11 cellular contexts compared by ENCODE assay signal in the genomic region with DNA sequence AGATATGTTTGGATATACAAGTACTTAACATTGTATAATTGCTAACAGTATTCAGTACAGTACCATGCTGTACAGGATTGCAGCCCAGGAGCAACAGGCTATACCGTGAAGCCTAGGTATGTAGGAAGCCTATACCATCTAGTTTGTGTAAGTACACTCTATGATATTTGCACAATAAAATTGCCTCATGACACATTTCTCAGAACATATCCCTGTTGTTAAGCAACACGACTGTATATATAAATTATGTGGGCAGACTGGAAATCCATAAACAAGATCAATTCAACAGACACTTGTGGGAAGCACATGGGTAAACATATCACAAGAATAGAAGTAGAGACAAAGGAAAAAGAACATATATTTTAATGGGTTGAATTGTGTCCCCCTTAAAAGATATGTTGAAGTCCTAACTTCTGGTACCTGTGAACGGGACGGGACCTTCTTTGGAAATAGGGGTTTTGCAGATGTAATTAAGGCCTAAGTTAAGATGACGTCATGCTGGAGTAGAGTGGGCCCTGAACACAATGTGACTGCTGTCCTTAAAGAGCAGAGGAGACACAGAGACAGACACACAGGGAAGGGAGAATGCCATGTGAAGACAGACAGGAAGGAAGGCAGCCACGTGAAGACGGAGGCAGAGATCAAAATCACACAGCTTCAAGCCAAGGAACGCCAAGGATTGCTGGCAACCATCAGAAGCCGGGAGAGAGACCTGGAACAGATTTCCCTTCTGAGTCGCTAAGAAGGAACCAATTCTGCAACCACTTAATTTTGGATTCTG.
DNase-seq lines count a peak whose midpoint lies in the region; ATAC-seq, FAIRE-seq and TF ChIP-seq lines count a peak whose summit lies in the region.
"Had no signal": no experiment of that assay in that cellular context is flagged by ENCODE, and none has a peak within 500 bp of the region (broad histone marks: within the 10 kb centered on the region; RNA-seq: fewer than 3 reads in every experiment).

No MANE protein-coding gene starts in this region.

- H3K56ac ChIP-seq in IMR-90 (ENCODE audit: extremely low read depth, insufficient read depth, low read length) = no peak overlapping the region

- H3K4ac ChIP-seq in IMR-90 (ENCODE audit: low read depth, low read length) = peak overlapping the region; percentile 32

- H3K27ac ChIP-seq in CD8-positive, alpha-beta T cell (ENCODE audit: low read depth, low read length) = no peak overlapping the region
- H3K27ac ChIP-seq in IMR-90 (ENCODE audit: insufficient read depth, low read length) (peak overlapping the region; percentile 32; the same call in 1 of the 2 replicates), endodermal cell (ENCODE audit: low read depth, low read length) (peak overlapping the region; percentile 66), osteoblast (ENCODE audit: low read depth, low read length) (peak overlapping the region; percentile 42)
- H3K27ac ChIP-seq: neural progenitor cell had no signal

- no peaks in the 10 kb centered on the region for H3K9me3 ChIP-seq in CD8-positive, alpha-beta T cell (ENCODE audit: low read length)
- H3K9me3 ChIP-seq in IMR-90 (ENCODE audit: control insufficient read depth, insufficient read depth, low read length) = no peaks in the 10 kb centered on the region
- H3K9me3 ChIP-seq in endodermal cell (ENCODE audit: control insufficient read depth, low read length) = no peaks in the 10 kb centered on the region
- no peaks in the 10 kb centered on the region for H3K9me3 ChIP-seq in osteoblast (ENCODE audit: low read depth, low read length)
- no peaks in the 10 kb centered on the region for H3K9me3 ChIP-seq in BE2C

- peak overlapping the region; percentile 77 for H3K23ac ChIP-seq in IMR-90 (ENCODE audit: low read depth, low read length)

- CTCF ChIA-PET in CD8-positive, alpha-beta T cell (lab: Charles Lee) = no interaction called here
- CTCF ChIA-PET in IMR-90 (lab: Yijun Ruan, JAX) = no interaction called here

- H3K9me1 ChIP-seq in IMR-90 (ENCODE audit: insufficient read depth, low read length) = peaks cover 3% of the 10 kb centered on the region

- H4K91ac ChIP-seq in IMR-90 (ENCODE audit: insufficient read depth, low read depth, low read length) = peak overlapping the region; percentile 43; the same call in 1 of the 2 replicates

- intact Hi-C loops in CD8-positive, alpha-beta T cell (cut with DNase I, micrococcal nuclease) = no loop called here
- intact Hi-C loops in IMR-90 (cut with micrococcal nuclease) = no loop called here

- no peak for TF ChIP-seq POLR2A in IMR-90 (IDR thresholded peaks at IDR 0.05; ENCODE audit: low read depth, low read length)

- no peak overlapping the region for H2BK20ac ChIP-seq in IMR-90 (ENCODE audit: low read depth, low read length)

- peak overlapping the region; percentile 55; the same call in 1 of the 2 replicates for H4K5ac ChIP-seq in IMR-90 (ENCODE audit: low read depth, low read length)

- H2AK9ac ChIP-seq in IMR-90 (replicated peaks; ENCODE audit: low read depth, low read length, poor library complexity) = no peak overlapping the region

- no peaks in the 10 kb centered on the region for H3K27me3 Mint-ChIP-seq in CD8-positive, alpha-beta T cell (ENCODE audit: low read depth)
- H3K27me3 Mint-ChIP-seq in endodermal cell (ENCODE audit: insufficient read depth) = no peaks in the 10 kb centered on the region

- no peaks in the 10 kb centered on the region for H3K36me3 ChIP-seq in CD8-positive, alpha-beta T cell (ENCODE audit: insufficient read depth, low read length)
- H3K36me3 ChIP-seq in IMR-90 (ENCODE audit: control insufficient read depth, insufficient read depth, low read length) = no peaks in the 10 kb centered on the region
- H3K36me3 ChIP-seq in endodermal cell (ENCODE audit: control insufficient read depth, insufficient read depth, low read length) = no peaks in the 10 kb centered on the region
- H3K36me3 ChIP-seq in osteoblast (ENCODE audit: insufficient read depth, low read length) = no peaks in the 10 kb centered on the region
- no peaks in the 10 kb centered on the region for H3K36me3 ChIP-seq in BE2C

- H3K27ac Mint-ChIP-seq in CD8-positive, alpha-beta T cell = peak overlapping the region; percentile 39
- H3K27ac Mint-ChIP-seq in endodermal cell = peak overlapping the region; percentile 22
- H3K27ac Mint-ChIP-seq: neural progenitor cell had no signal

- H3K79me2 ChIP-seq in osteoblast (ENCODE audit: insufficient read depth, low read length) = no peaks in the 10 kb centered on the region

- H3K79me1 ChIP-seq in IMR-90 (ENCODE audit: low read depth in 1 of 2, low read length in 2 of 2) = peaks cover 0 to 3% of the 10 kb centered on the region in 2 experiments; a peak in 1 of 4 replicates

- dilution Hi-C loops in IMR-90 (cut with HindIII; ENCODE audit: low sequenced_read_pairs, unreplicated experiment) = no loop called here

- ATAC-seq in CD8-positive, alpha-beta T cell = no peak
- ATAC-seq in IMR-90 (ENCODE audit: low read depth) = peak; percentile 64
- no peak for ATAC-seq in HG03354 (IDR thresholded peaks at IDR 0.05; ENCODE audit: poor library complexity, severe bottlenecking, unreplicated experiment)

- H3K9ac ChIP-seq in IMR-90 (ENCODE audit: low read depth, low read length) (no peak overlapping the region), endodermal cell (ENCODE audit: extremely low read depth, low read length, poor library complexity, severe bottlenecking) (no peak overlapping the region)
- H3K9ac ChIP-seq: neural progenitor cell had no signal

- H2BK15ac ChIP-seq in IMR-90 (ENCODE audit: low read depth, low read length) = 0 out of 3 replicates have a peak overlapping the region, but pooled peaks have one; percentile 45

- POLR2A ChIA-PET in CD8-positive, alpha-beta T cell (lab: Charles Lee) = no interaction called here
- POLR2A ChIA-PET in IMR-90 (lab: Charles Lee; ENCODE audit: unreplicated experiment) = no interaction called here

- H3K14ac ChIP-seq in IMR-90 (replicated peaks; ENCODE audit: low read depth, low read length) = no peak overlapping the region

- no peak for FAIRE-seq in D721Med (lab: Jason Lieb, UNC)

- 59% methylated on average over 4 of the region's 10 CpGs; no CpG with 5 or more reads in 1 of the 2 experiments for WGBS in IMR-90 (ENCODE audit: extremely low coverage in 2 of 2, insufficient read length in 1 of 2), 2 experiments
- WGBS in endodermal cell (ENCODE audit: insufficient coverage in 1 of 2, insufficient read length in 1 of 2), 2 experiments = 87 to 89% methylated on average over 9 to 10 of the region's 10 CpGs

- H3K4me2 ChIP-seq in IMR-90 (ENCODE audit: low read depth, low read length) (peak overlapping the region; percentile 34), osteoblast (ENCODE audit: insufficient read depth, low read length) (peak overlapping the region; percentile 52)
- H3K4me2 ChIP-seq: neural progenitor cell had no signal

- DNase-seq in CD8-positive, alpha-beta T cell = no peak
- DNase-seq in IMR-90 = peak; percentile 47
- DNase-seq in endodermal cell = no peak
- no peak for DNase-seq in osteoblast (ENCODE audit: insufficient read length, low spot score, missing footprints)
- no peak for DNase-seq in D721Med (ENCODE audit: insufficient read length, low spot score)
- DNase-seq in NCI-H1417 treated with DMSO at 0.1 percent for 48 hours (lab: John Stamatoyannopoulos, UW) = no peak
- DNase-seq in BE2C = no peak
- DNase-seq: activated CD8-positive, alpha-beta memory T cell treated with anti-CD3 and anti-CD28 coated beads, Interleukin-2, amount 50 U/mL, for 4 hours; cerebellar nuclear complex had no signal

- no peaks in the 10 kb centered on the region for H3K4me1 ChIP-seq in CD8-positive, alpha-beta T cell (ENCODE audit: insufficient read depth, low read length)
- H3K4me1 ChIP-seq in IMR-90 (ENCODE audit: control insufficient read depth, insufficient read depth, low read length) = peaks cover 4% of the 10 kb centered on the region
- no peaks in the 10 kb centered on the region for H3K4me1 ChIP-seq in endodermal cell (ENCODE audit: control insufficient read depth, insufficient read depth, low read length)
- peaks cover 8% of the 10 kb centered on the region for H3K4me1 ChIP-seq in osteoblast (ENCODE audit: insufficient read depth, low read length)
- H3K4me1 ChIP-seq in BE2C = no peaks in the 10 kb centered on the region
- H3K4me1 ChIP-seq: neural progenitor cell had no signal

- H4K20me1 ChIP-seq in IMR-90 (ENCODE audit: insufficient read depth, low read length) = no peaks in the 10 kb centered on the region
- H4K20me1 ChIP-seq in osteoblast (ENCODE audit: insufficient read depth, low read length) = no peaks in the 10 kb centered on the region

- H3K36me3 Mint-ChIP-seq in CD8-positive, alpha-beta T cell = peaks cover 3% of the 10 kb centered on the region
- H3K36me3 Mint-ChIP-seq in endodermal cell (ENCODE audit: low read depth) = peaks cover 11% of the 10 kb centered on the region
- H3K36me3 Mint-ChIP-seq: neural progenitor cell had no signal

- no TSS peak for BruUV-seq in IMR-90 (replicated peaks; lab: Mats Ljungman, UMichigan)

- no peak overlapping the region for H3K4me3 ChIP-seq in CD8-positive, alpha-beta T cell (ENCODE audit: low read depth, low read length)
- H3K4me3 ChIP-seq in IMR-90 (ENCODE audit: insufficient read depth, low read depth, low read length) = no peak overlapping the region
- H3K4me3 ChIP-seq in endodermal cell (ENCODE audit: low read length) = no peak overlapping the region
- no peak overlapping the region for H3K4me3 ChIP-seq in osteoblast (ENCODE audit: insufficient read depth, low read length)
- H3K4me3 ChIP-seq in BE2C (ENCODE audit: low read depth, low read length) = no peak overlapping the region
- H3K4me3 ChIP-seq: neural progenitor cell had no signal

- no peak for TF ChIP-seq CTCF in CD8-positive, alpha-beta T cell (IDR thresholded peaks at IDR 0.05)
- TF ChIP-seq CTCF in IMR-90 (conservative IDR thresholded peaks at IDR 0.05; ENCODE audit: low read depth, low read length) (no peak), endodermal cell (conservative IDR thresholded peaks at IDR 0.05) (no peak), osteoblast (IDR thresholded peaks at IDR 0.05; ENCODE audit: extremely low read depth, low read depth, low read length) (no peak), D721Med (IDR thresholded peaks at IDR 0.05; ENCODE audit: insufficient read depth, missing control alignments) (no peak), BE2C (IDR thresholded peaks at IDR 0.05; ENCODE audit: low read depth, low read length) (no peak)

- peak overlapping the region; percentile 55 for H3K18ac ChIP-seq in IMR-90 (ENCODE audit: low read depth, low read length)

- peak overlapping the region; percentile 85; the same call in 1 of the 2 replicates for H2AK5ac ChIP-seq in IMR-90 (ENCODE audit: low read depth, low read length)

- H3K9me3 Mint-ChIP-seq in CD8-positive, alpha-beta T cell = no peaks in the 10 kb centered on the region
- H3K9me3 Mint-ChIP-seq in endodermal cell = no peaks in the 10 kb centered on the region
- H3K9me3 Mint-ChIP-seq: neural progenitor cell had no signal

- in situ Hi-C loops in IMR-90 (cut with MboI; ENCODE audit: low sequenced_read_pairs) = no loop called here

- peak overlapping the region in 1 of 2 experiments; percentile 29; a peak in 2 of 4 replicates for H4K8ac ChIP-seq in IMR-90 (ENCODE audit: low read depth in 2 of 2, low read length in 2 of 2)

- peak overlapping the region; percentile 59 for H2AFZ ChIP-seq in IMR-90 (replicated peaks; ENCODE audit: low read length, poor library complexity)
- peak overlapping the region; percentile 95 for H2AFZ ChIP-seq in osteoblast (ENCODE audit: low read length)
- H2AFZ ChIP-seq: neural progenitor cell had no signal

- no peak overlapping the region for H2BK120ac ChIP-seq in IMR-90 (ENCODE audit: low read depth, low read length)

- H3K27me3 ChIP-seq in CD8-positive, alpha-beta T cell (ENCODE audit: insufficient read depth, low read length) = no peaks in the 10 kb centered on the region
- H3K27me3 ChIP-seq in IMR-90 (ENCODE audit: control insufficient read depth, insufficient read depth, low read length) = no peaks in the 10 kb centered on the region
- no peaks in the 10 kb centered on the region for H3K27me3 ChIP-seq in endodermal cell (ENCODE audit: control insufficient read depth, insufficient read depth, low read length, poor library complexity, severe bottlenecking)
- no peaks in the 10 kb centered on the region for H3K27me3 ChIP-seq in osteoblast (ENCODE audit: insufficient read depth, low read length)
- H3K27me3 ChIP-seq in BE2C = no peaks in the 10 kb centered on the region
- H3K27me3 ChIP-seq: neural progenitor cell had no signal

- H3K4me1 Mint-ChIP-seq in CD8-positive, alpha-beta T cell (ENCODE audit: low read depth) = peaks cover 4% of the 10 kb centered on the region
- no peaks in the 10 kb centered on the region for H3K4me1 Mint-ChIP-seq in endodermal cell
- H3K4me1 Mint-ChIP-seq: neural progenitor cell had no signal

- H2BK5ac ChIP-seq in IMR-90 (ENCODE audit: low read depth, low read length, poor library complexity, severe bottlenecking) = peak overlapping the region; percentile 15

- no peak overlapping the region for H3K4me3 Mint-ChIP-seq in CD8-positive, alpha-beta T cell
- H3K4me3 Mint-ChIP-seq in endodermal cell = no peak overlapping the region
- H3K4me3 Mint-ChIP-seq: neural progenitor cell had no signal

- TF ChIP-seq RAD21 in IMR-90 (IDR thresholded peaks at IDR 0.05; ENCODE audit: low read length) = no peak
